Comparison of ENCODE assay signal across 1 cellular context in the genomic region with DNA sequence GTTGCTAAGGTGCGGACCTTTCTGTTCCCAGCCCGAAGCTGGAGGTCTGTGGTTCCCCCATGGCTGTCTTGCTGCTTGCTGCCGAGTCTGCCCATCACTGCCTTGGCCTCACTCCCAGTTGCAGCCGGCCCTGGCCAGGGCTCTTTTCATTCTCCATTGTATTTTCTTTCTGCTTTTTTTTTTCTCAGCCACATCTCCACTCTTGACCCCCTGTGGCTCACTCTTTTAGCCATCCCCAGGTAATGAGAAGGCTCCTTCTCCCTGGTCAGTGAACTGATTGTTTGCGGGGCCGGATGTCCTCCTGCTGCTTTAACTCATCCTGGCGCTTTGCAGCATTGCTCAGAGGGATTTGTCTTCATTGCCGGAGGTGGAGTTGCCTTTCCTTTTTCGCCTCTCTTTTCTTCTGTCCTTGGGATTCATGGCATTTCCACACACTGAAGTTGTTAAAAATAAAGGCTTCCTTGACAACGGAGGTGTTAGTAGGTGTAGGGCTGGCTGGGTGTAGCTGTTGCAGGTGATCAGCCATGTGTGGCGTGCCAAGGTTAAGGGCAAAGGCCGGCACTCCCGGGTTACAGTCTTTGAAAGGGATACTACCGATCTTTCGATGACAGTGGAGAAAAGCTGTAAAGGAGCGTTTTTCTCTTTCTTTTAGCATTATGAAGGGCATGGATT.
TF ChIP-seq lines count a peak whose summit lies in the region.

No MANE protein-coding gene starts in this region.

TF ChIP-seq in SK-N-SH, 30 proteins besides CTCF, POLR2A, EP300 and RAD21 (continued from another document):
- TF ChIP-seq, protein P1, sequence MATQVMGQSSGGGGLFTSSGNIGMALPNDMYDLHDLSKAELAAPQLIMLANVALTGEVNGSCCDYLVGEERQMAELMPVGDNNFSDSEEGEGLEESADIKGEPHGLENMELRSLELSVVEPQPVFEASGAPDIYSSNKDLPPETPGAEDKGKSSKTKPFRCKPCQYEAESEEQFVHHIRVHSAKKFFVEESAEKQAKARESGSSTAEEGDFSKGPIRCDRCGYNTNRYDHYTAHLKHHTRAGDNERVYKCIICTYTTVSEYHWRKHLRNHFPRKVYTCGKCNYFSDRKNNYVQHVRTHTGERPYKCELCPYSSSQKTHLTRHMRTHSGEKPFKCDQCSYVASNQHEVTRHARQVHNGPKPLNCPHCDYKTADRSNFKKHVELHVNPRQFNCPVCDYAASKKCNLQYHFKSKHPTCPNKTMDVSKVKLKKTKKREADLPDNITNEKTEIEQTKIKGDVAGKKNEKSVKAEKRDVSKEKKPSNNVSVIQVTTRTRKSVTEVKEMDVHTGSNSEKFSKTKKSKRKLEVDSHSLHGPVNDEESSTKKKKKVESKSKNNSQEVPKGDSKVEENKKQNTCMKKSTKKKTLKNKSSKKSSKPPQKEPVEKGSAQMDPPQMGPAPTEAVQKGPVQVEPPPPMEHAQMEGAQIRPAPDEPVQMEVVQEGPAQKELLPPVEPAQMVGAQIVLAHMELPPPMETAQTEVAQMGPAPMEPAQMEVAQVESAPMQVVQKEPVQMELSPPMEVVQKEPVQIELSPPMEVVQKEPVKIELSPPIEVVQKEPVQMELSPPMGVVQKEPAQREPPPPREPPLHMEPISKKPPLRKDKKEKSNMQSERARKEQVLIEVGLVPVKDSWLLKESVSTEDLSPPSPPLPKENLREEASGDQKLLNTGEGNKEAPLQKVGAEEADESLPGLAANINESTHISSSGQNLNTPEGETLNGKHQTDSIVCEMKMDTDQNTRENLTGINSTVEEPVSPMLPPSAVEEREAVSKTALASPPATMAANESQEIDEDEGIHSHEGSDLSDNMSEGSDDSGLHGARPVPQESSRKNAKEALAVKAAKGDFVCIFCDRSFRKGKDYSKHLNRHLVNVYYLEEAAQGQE (IDR thresholded peaks at IDR 0.05; ENCODE audit: low read depth, low read length): no peak
- no peak for TF ChIP-seq NRF1 (IDR thresholded peaks at IDR 0.05; ENCODE audit: low read depth, low read length)
- TF ChIP-seq FOXJ3 (CRISPR knock-in tag; IDR thresholded peaks at IDR 0.05): no peak
